9 cellular contexts compared by ENCODE assay signal in genomic region chr2:225042800-225043167, GRCh38. TPM values are rescaled to one million over a fixed set of nuclear protein-coding genes. Genes with fewer than 3 reads are reported as not detected.
DNase-seq lines count a peak whose midpoint lies in the region; ATAC-seq and TF ChIP-seq lines count a peak whose summit lies in the region.
"Had no signal": no experiment of that assay in that cellular context is flagged by ENCODE, and none has a peak within 500 bp of the region (broad histone marks: within the 10 kb centered on the region; RNA-seq: fewer than 3 reads in every experiment).

No MANE protein-coding gene starts in this region.

- H3K9me3 Mint-ChIP-seq in activated T-helper 1 cell treated with anti-CD3 and anti-CD28 coated beads, Interleukin-12 subunit alpha, Interleukin-12 subunit beta, Interleukin-2, Interleukin-4 antibody, amounts not matched to agents 30 ng/mL and 10 ng/mL and 1 ng/mL, durations not matched to agents 14 hours and 24 hours and 36 hours, result no peaks in the 10 kb centered on the region

- peak overlapping the region; percentile 92 for H2AFZ ChIP-seq in SK-N-SH (ENCODE audit: low read depth)

- H3K79me2 ChIP-seq in SK-N-SH (ENCODE audit: insufficient read depth), result peaks cover 50% of the 10 kb centered on the region

- no peaks in the 10 kb centered on the region for H3K9me2 ChIP-seq in SK-N-SH

- H3K27ac ChIP-seq in SK-N-SH (ENCODE audit: low read depth in 2 of 2, low read length in 1 of 2), result peak overlapping the region in 1 of 2 experiments; percentile 24; a peak in 1 of 4 replicates
- H3K27ac ChIP-seq in substantia nigra (ENCODE audit: low read depth, low read length, poor library complexity, severe bottlenecking), result peak overlapping the region; percentile 96

- H3K4me1 ChIP-seq in SK-N-SH (ENCODE audit: control insufficient read depth in 1 of 2, insufficient read depth in 2 of 2, low read depth in 1 of 2, low read length in 1 of 2), result no peaks in the 10 kb centered on the region; a peak in 1 of 4 replicates

- peak overlapping the region; percentile 68 for H3K9ac ChIP-seq in SK-N-SH

- H4K20me1 ChIP-seq in SK-N-SH (ENCODE audit: insufficient read depth), result no peaks in the 10 kb centered on the region

- TF ChIP-seq CTCF in SK-N-SH (IDR thresholded peaks at IDR 0.05), result no peak

- DNase-seq in SK-N-SH (no peak), substantia nigra (lab: John Stamatoyannopoulos, UW) (peak in 6 of 49 donors; percentile 33 to 74 (median 64)), T1000 (lab: John Stamatoyannopoulos, UW) (no peak), NCI-H2081 treated with DMSO at 0.1 percent for 48 hours (lab: John Stamatoyannopoulos, UW) (no peak)
- DNase-seq in activated T-helper 1 cell treated with anti-CD3 and anti-CD28 coated beads, Interleukin-12 subunit alpha, Interleukin-12 subunit beta, Interleukin-2, Interleukin-4 antibody, amounts not matched to agents 30 ng/mL and 10 ng/mL and 1 ng/mL, durations not matched to agents 14 hours and 24 hours and 36 hours (ENCODE audit: low spot score), result no peak

- H3K4me2 ChIP-seq in SK-N-SH, result peak overlapping the region; percentile 86

- no peaks in the 10 kb centered on the region for H3K27me3 ChIP-seq in SK-N-SH (ENCODE audit: insufficient read depth)
- H3K27me3 ChIP-seq: adrenal gland had no signal

- POLR2A ChIA-PET in SK-N-SH (lab: Yijun Ruan, JAX), result no interaction called here

- H3K4me3 ChIP-seq in SK-N-SH (ENCODE audit: low read depth in 2 of 2, low read length in 1 of 2), result peak overlapping the region; percentile 72 to 78
- H3K4me3 ChIP-seq in iPS-18c (ENCODE audit: insufficient read depth, low read depth, low read length), result peak overlapping the region; percentile 68; the same call in 1 of the 2 replicates

- no peak for TF ChIP-seq RAD21 in SK-N-SH (IDR thresholded peaks at IDR 0.05; ENCODE audit: low read length)

- peaks cover 9% of the 10 kb centered on the region for H3K27me3 Mint-ChIP-seq in activated T-helper 1 cell treated with anti-CD3 and anti-CD28 coated beads, Interleukin-12 subunit alpha, Interleukin-12 subunit beta, Interleukin-2, Interleukin-4 antibody, amounts not matched to agents 30 ng/mL and 10 ng/mL and 1 ng/mL, durations not matched to agents 14 hours and 24 hours and 36 hours (ENCODE audit: insufficient read depth)

- no peaks in the 10 kb centered on the region for H3K36me3 ChIP-seq in SK-N-SH (replicated peaks in 1 of 2; ENCODE audit: control insufficient read depth in 1 of 2, insufficient read depth in 2 of 2, low read length in 1 of 2)
- H3K36me3 ChIP-seq: adrenal gland had no signal

- H3K4me3 Mint-ChIP-seq in activated T-helper 1 cell treated with anti-CD3 and anti-CD28 coated beads, Interleukin-12 subunit alpha, Interleukin-12 subunit beta, Interleukin-2, Interleukin-4 antibody, amounts not matched to agents 30 ng/mL and 10 ng/mL and 1 ng/mL, durations not matched to agents 14 hours and 24 hours and 36 hours, result peak overlapping the region; percentile 77

- H3K9me3 ChIP-seq in SK-N-SH (no peaks in the 10 kb centered on the region), iPS-18c (ENCODE audit: control insufficient read depth, insufficient read depth, low read length) (no peaks in the 10 kb centered on the region)
- H3K9me3 ChIP-seq: adrenal gland had no signal

- peaks cover 24% of the 10 kb centered on the region for H3K36me3 Mint-ChIP-seq in activated T-helper 1 cell treated with anti-CD3 and anti-CD28 coated beads, Interleukin-12 subunit alpha, Interleukin-12 subunit beta, Interleukin-2, Interleukin-4 antibody, amounts not matched to agents 30 ng/mL and 10 ng/mL and 1 ng/mL, durations not matched to agents 14 hours and 24 hours and 36 hours (ENCODE audit: low read depth)

- intact Hi-C loops in activated T-helper 1 cell treated with anti-CD3 and anti-CD28 coated beads, Interleukin-12 subunit alpha, Interleukin-12 subunit beta, Interleukin-2, Interleukin-4 antibody, amounts not matched to agents 30 ng/mL and 10 ng/mL and 1 ng/mL, durations not matched to agents 14 hours and 24 hours and 36 hours (cut with micrococcal nuclease), result loop anchor here (5.0 to 10.0 kb wide), 2 partner anchors 1018 to 1795 kb away; partner anchors contain the start of gene RHBDD1

- ATAC-seq in SK-N-SH treated with all-trans-retinoic acid at 6 μM for 48 hours (no peak), GM21360 (IDR thresholded peaks at IDR 0.05; ENCODE audit: unreplicated experiment) (no peak)

- no peaks in the 10 kb centered on the region for H3F3A ChIP-seq in SK-N-SH (replicated peaks; ENCODE audit: insufficient read depth)

- CTCF ChIA-PET in SK-N-SH (lab: Yijun Ruan, JAX), result interaction anchor here (0.6 to 1.7 kb wide), 6 partner anchors 10 to 618 kb away, joined by 3 to 5 read pairs (median 4); no protein-coding TSS in a partner anchor

- H3K4me1 Mint-ChIP-seq in activated T-helper 1 cell treated with anti-CD3 and anti-CD28 coated beads, Interleukin-12 subunit alpha, Interleukin-12 subunit beta, Interleukin-2, Interleukin-4 antibody, amounts not matched to agents 30 ng/mL and 10 ng/mL and 1 ng/mL, durations not matched to agents 14 hours and 24 hours and 36 hours (ENCODE audit: low read depth), result peaks cover 57% of the 10 kb centered on the region

- TF ChIP-seq EP300 in SK-N-SH (IDR thresholded peaks at IDR 0.05; ENCODE audit: borderline replicate concordance in 1 of 2, low read depth in 1 of 2, low read length in 1 of 2), result no peak

- WGBS in SK-N-SH (ENCODE audit: low lambda C conversion rate), result 78% methylated on average over 4 of the region's 13 CpGs

- H3K27ac Mint-ChIP-seq in activated T-helper 1 cell treated with anti-CD3 and anti-CD28 coated beads, Interleukin-12 subunit alpha, Interleukin-12 subunit beta, Interleukin-2, Interleukin-4 antibody, amounts not matched to agents 30 ng/mL and 10 ng/mL and 1 ng/mL, durations not matched to agents 14 hours and 24 hours and 36 hours, result peak overlapping the region; percentile 84

TF ChIP-seq in SK-N-SH, 30 proteins besides CTCF, POLR2A, EP300 and RAD21 (continues in another document):
- TF ChIP-seq TAF1 (IDR thresholded peaks at IDR 0.05; ENCODE audit: borderline replicate concordance, low read depth, low read length) (no peak), RXRA (IDR thresholded peaks at IDR 0.05; ENCODE audit: borderline replicate concordance, low read depth) (no peak), RFX5 (IDR thresholded peaks at IDR 0.05; ENCODE audit: low read length) (no peak), MAX (IDR thresholded peaks at IDR 0.05; ENCODE audit: low read depth) (no peak), NRF1 (IDR thresholded peaks at IDR 0.05; ENCODE audit: low read depth, low read length) (no peak), TEAD4 (IDR thresholded peaks at IDR 0.05; ENCODE audit: borderline replicate concordance, insufficient read depth) (no peak), GABPA (IDR thresholded peaks at IDR 0.05; ENCODE audit: low read depth) (no peak), GATA2 (CRISPR knock-in tag; IDR thresholded peaks at IDR 0.05) (no peak), MXI1 (IDR thresholded peaks at IDR 0.05; ENCODE audit: low read depth, low read length) (no peak), RCOR1 (IDR thresholded peaks at IDR 0.05; ENCODE audit: low read length) (no peak), ELF1 (IDR thresholded peaks at IDR 0.05) (no peak)

TF ChIP-seq in SK-N-SH treated with all-trans-retinoic acid at 6 μM for 48 hours, 23 proteins besides CTCF, POLR2A, EP300 and RAD21:
- TF ChIP-seq ZFP3 (CRISPR knock-in tag; IDR thresholded peaks at IDR 0.05) (no peak), PATZ1 (CRISPR knock-in tag; IDR thresholded peaks at IDR 0.05; ENCODE audit: borderline replicate concordance) (no peak)

RNA-seq across cellular contexts. Expression of gene DOCK10, which starts 0.5 kb away (rescaled TPM):
- polyA plus RNA-seq in SK-N-SH (2012; rRNA removed), result 20.6 and 24.1 TPM in 2 replicates
- polyA plus RNA-seq in SK-N-SH (2012; cell fraction: cytosol; rRNA removed), result 17.3 and 18.3 TPM in 2 replicates
- polyA plus RNA-seq in SK-N-SH (2012; cell fraction: nucleus; rRNA removed), result 39.5 and 50.7 TPM in 2 replicates
- total RNA-seq in activated T-helper 1 cell treated with anti-CD3 and anti-CD28 coated beads, Interleukin-12 subunit alpha, Interleukin-12 subunit beta, Interleukin-2, Interleukin-4 antibody, amounts not matched to agents 30 ng/mL and 10 ng/mL and 1 ng/mL, durations not matched to agents 14 hours and 24 hours and 36 hours, result 144 and 159 TPM in 2 replicates
